ENCODE assay signal across 12 cellular contexts in the genomic region with DNA sequence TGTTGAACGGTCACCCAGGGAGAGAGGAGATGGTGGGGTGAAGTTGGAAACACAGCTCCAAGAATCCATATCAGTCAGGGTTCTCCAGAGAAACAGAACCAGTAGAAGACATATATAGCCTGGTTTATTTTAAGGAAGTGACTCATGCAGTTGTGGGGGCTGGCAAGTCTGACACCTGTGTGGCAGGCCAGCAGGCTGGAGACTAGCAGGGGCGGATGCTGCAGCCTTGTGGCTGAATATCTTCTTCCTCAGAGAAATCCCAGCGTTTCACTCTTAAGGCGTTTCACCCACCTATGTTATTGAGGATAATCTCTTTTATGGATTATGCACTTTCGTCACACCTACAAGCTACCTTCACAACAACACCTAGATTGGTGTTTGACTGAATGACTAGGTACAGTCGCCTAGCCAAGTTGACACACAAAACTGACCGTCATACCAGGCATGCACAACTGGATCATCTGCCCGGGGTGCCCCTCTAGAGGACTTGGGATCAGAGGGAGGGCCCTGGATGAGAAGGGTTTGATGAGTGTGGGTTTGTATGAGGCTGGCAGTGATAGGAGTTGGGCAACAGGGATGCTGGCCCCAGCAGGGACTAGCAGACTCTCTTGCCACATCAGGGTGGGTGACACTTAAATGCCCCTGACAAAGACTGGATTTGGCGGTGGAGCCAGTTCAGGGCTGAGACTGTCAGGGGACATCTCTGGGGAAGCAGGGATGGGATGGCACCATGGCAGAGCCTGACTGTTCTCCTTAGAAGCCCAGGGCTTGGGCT. TPM values are rescaled to one million over a fixed set of nuclear protein-coding genes. Genes with fewer than 3 reads are reported as not detected.
DNase-seq lines count a peak whose midpoint lies in the region; ATAC-seq, FAIRE-seq and TF ChIP-seq lines count a peak whose summit lies in the region.
"Had no signal": no experiment of that assay in that cellular context is flagged by ENCODE, and none has a peak within 500 bp of the region (broad histone marks: within the 10 kb centered on the region; RNA-seq: fewer than 3 reads in every experiment).

No MANE protein-coding gene starts in this region.

- no peak for ATAC-seq in HG02884 (IDR thresholded peaks at IDR 0.05; ENCODE audit: unreplicated experiment)
- ATAC-seq in HG02973 (IDR thresholded peaks at IDR 0.05; ENCODE audit: unreplicated experiment): no peak
- ATAC-seq: lower lobe of right lung had no signal

- H3K27me3 ChIP-seq in MM.1S (replicated peaks; ENCODE audit: insufficient read depth, low read length): no peaks in the 10 kb centered on the region
- H3K27me3 ChIP-seq in bronchial epithelial cell (ENCODE audit: control insufficient read depth, insufficient read depth, low read length): no peaks in the 10 kb centered on the region
- H3K27me3 ChIP-seq in osteoblast (ENCODE audit: insufficient read depth, low read length): peaks cover 16% of the 10 kb centered on the region

- H3K79me2 ChIP-seq in MM.1S (ENCODE audit: low read length) (no peaks in the 10 kb centered on the region), osteoblast (ENCODE audit: insufficient read depth, low read length) (no peaks in the 10 kb centered on the region)

- no peak overlapping the region for H3K9ac ChIP-seq in MM.1S (ENCODE audit: low read length)

- H2AFZ ChIP-seq in MM.1S (ENCODE audit: low read length): 0 out of 2 replicates have a peak overlapping the region, but pooled peaks have one; percentile 51
- H2AFZ ChIP-seq in osteoblast (ENCODE audit: low read length): no peak overlapping the region

- H3K36me3 ChIP-seq in MM.1S (replicated peaks; ENCODE audit: insufficient read depth, low read length) (no peaks in the 10 kb centered on the region), bronchial epithelial cell (ENCODE audit: control insufficient read depth, insufficient read depth, low read length) (no peaks in the 10 kb centered on the region), osteoblast (ENCODE audit: insufficient read depth, low read length) (no peaks in the 10 kb centered on the region)
- H3K36me3 ChIP-seq: lower lobe of right lung had no signal

- H3F3A ChIP-seq in MM.1S (ENCODE audit: insufficient read depth, low read length): no peaks in the 10 kb centered on the region

- H3K4me1 ChIP-seq in MM.1S (ENCODE audit: low read length): peaks cover 11% of the 10 kb centered on the region
- H3K4me1 ChIP-seq in osteoblast (ENCODE audit: insufficient read depth, low read length): no peaks in the 10 kb centered on the region
- H3K4me1 ChIP-seq: lower lobe of right lung had no signal

- no peaks in the 10 kb centered on the region for H3K9me2 ChIP-seq in MM.1S (replicated peaks; ENCODE audit: insufficient read depth, low read length)

- TF ChIP-seq CTCF in MM.1S (IDR thresholded peaks at IDR 0.05; ENCODE audit: low read length) (peak; percentile 15; the same call in 1 of the 2 replicates), bronchial epithelial cell (IDR thresholded peaks at IDR 0.05; ENCODE audit: insufficient read depth, low read length, severe bottlenecking) (no peak), osteoblast (IDR thresholded peaks at IDR 0.05; ENCODE audit: extremely low read depth, low read depth, low read length) (no peak)

- H4K20me1 ChIP-seq in MM.1S (ENCODE audit: insufficient read depth, low read length) (no peaks in the 10 kb centered on the region), osteoblast (ENCODE audit: insufficient read depth, low read length) (no peaks in the 10 kb centered on the region)

- no peak overlapping the region for H3K4me2 ChIP-seq in MM.1S (ENCODE audit: low read depth, low read length)
- no peak overlapping the region for H3K4me2 ChIP-seq in osteoblast (ENCODE audit: insufficient read depth, low read length)

- H3K27ac ChIP-seq in MM.1S (ENCODE audit: low read length): no peak overlapping the region
- no peak overlapping the region for H3K27ac ChIP-seq in osteoblast (ENCODE audit: low read depth, low read length)
- H3K27ac ChIP-seq: lower lobe of right lung had no signal

- H3K4me3 ChIP-seq in MM.1S (ENCODE audit: low read length): no peak overlapping the region
- H3K4me3 ChIP-seq in bronchial epithelial cell (ENCODE audit: low read depth, low read length): no peak overlapping the region
- H3K4me3 ChIP-seq in osteoblast (ENCODE audit: insufficient read depth, low read length): no peak overlapping the region
- H3K4me3 ChIP-seq: lower lobe of right lung had no signal

- FAIRE-seq in bronchial epithelial cell (lab: Jason Lieb, UNC): no peak
- FAIRE-seq: GM19239 had no signal

- H3K9me3 ChIP-seq in MM.1S (replicated peaks; ENCODE audit: insufficient read depth, low read length) (no peaks in the 10 kb centered on the region), osteoblast (ENCODE audit: low read depth, low read length) (no peaks in the 10 kb centered on the region)
- H3K9me3 ChIP-seq: lower lobe of right lung had no signal

- peak; percentile 68 for DNase-seq in NK-92 treated with Interleukin-12 subunit alpha and Interleukin-12 subunit beta, amount 100 ng/mL, for 24 hours (lab: John Stamatoyannopoulos, UW)
- DNase-seq in NK-92 (lab: John Stamatoyannopoulos, UW; ENCODE audit: unreplicated experiment) (no peak), MM.1S (peak; percentile 72), bronchial epithelial cell (ENCODE audit: low read depth) (peak; percentile 51), osteoblast (ENCODE audit: insufficient read length, low spot score, missing footprints) (peak; percentile 62), AG08395 (ENCODE audit: low spot score) (no peak)
- DNase-seq: GDM1, lower lobe of right lung, retina had no signal

RNA-seq across cellular contexts. Expression of gene MROH2A, which starts 23.4 kb away (rescaled TPM):
- total RNA-seq in bronchial epithelial cell (not detected in 2 replicates), osteoblast (not detected in 2 replicates)
- total RNA-seq: lower lobe of right lung had no signal

RNA-seq across cellular contexts. Expression of gene UGT1A1, which starts 41.5 kb away (rescaled TPM):
- total RNA-seq in bronchial epithelial cell (under 0.01 and 1.5 TPM in 2 replicates), osteoblast (not detected in 2 replicates)

RNA-seq across cellular contexts. Expression of gene HJURP, which starts 52.8 kb away (rescaled TPM):
- total RNA-seq in bronchial epithelial cell (under 0.01 and 0.13 TPM in 2 replicates), osteoblast (2.9 and 3.5 TPM in 2 replicates)

Comparison
In these comparisons a context has a peak if more than half of its experiments do, and no peak if none do; other contexts are left out.
1. DNase-seq: peak in NK-92 treated with Interleukin-12 subunit alpha and Interleukin-12 subunit beta, amount 100 ng/mL, for 24 hours (single experiment), MM.1S (single experiment), bronchial epithelial cell (single experiment) and osteoblast (single experiment); none in NK-92 (single experiment) and AG08395 (single experiment).